8 cellular contexts compared by ENCODE assay signal in genomic region chr4:51906167-51906647, GRCh38.
DNase-seq lines count a peak whose midpoint lies in the region; ATAC-seq and TF ChIP-seq lines count a peak whose summit lies in the region.

No MANE protein-coding gene starts in this region.

- H3K27me3 Mint-ChIP-seq in activated CD4-positive, alpha-beta T cell treated with anti-CD3 and anti-CD28 coated beads, Interleukin-2, amount 10 ng/mL, durations not matched to agents 24 days and 14 days: no peaks in the 10 kb centered on the region
- H3K27me3 Mint-ChIP-seq in neural progenitor cell (ENCODE audit: insufficient read depth, low read depth): no peaks in the 10 kb centered on the region

- H3K36me3 ChIP-seq in neural progenitor cell: peaks cover 39% of the 10 kb centered on the region
- H3K36me3 ChIP-seq in esophagus squamous epithelium: peaks cover 0 to 72% (median 2%) of the 10 kb centered on the region in 3 donors

- no peak for DNase-seq in activated CD4-positive, alpha-beta T cell treated with anti-CD3 and anti-CD28 coated beads, Interleukin-2, amount 10 ng/mL, durations not matched to agents 24 days and 14 days
- DNase-seq in activated CD4-positive, alpha-beta T cell treated with anti-CD3 and anti-CD28 coated beads, Interleukin-2, amount 50 U/mL, for 48 hours: no peak
- peak; percentile 73 for DNase-seq in SIG-M5 (lab: John Stamatoyannopoulos, UW)
- DNase-seq in neural progenitor cell (ENCODE audit: low spot score): no peak
- DNase-seq in UCSD-AML1 (lab: John Stamatoyannopoulos, UW; ENCODE audit: unreplicated experiment): no peak
- DNase-seq in HEK293T (ENCODE audit: extremely low spot score): no peak
- no peak for DNase-seq in esophagus squamous epithelium (lab: John Stamatoyannopoulos, UW)

- no peak overlapping the region for H2AFZ ChIP-seq in neural progenitor cell (replicated peaks)

- H3K4me1 ChIP-seq in neural progenitor cell: no peaks in the 10 kb centered on the region
- H3K4me1 ChIP-seq in esophagus squamous epithelium: peaks cover 0 to 13% (median 6%) of the 10 kb centered on the region in 3 donors

- no peaks in the 10 kb centered on the region for H3K9me3 Mint-ChIP-seq in activated CD4-positive, alpha-beta T cell treated with anti-CD3 and anti-CD28 coated beads, Interleukin-2, amount 10 ng/mL, durations not matched to agents 24 days and 14 days
- H3K9me3 Mint-ChIP-seq in neural progenitor cell: no peaks in the 10 kb centered on the region

- peak overlapping the region; percentile 19 for H3K27ac Mint-ChIP-seq in activated CD4-positive, alpha-beta T cell treated with anti-CD3 and anti-CD28 coated beads, Interleukin-2, amount 10 ng/mL, durations not matched to agents 24 days and 14 days
- no peak overlapping the region for H3K27ac Mint-ChIP-seq in neural progenitor cell

- peaks cover 36% of the 10 kb centered on the region for H3K36me3 Mint-ChIP-seq in activated CD4-positive, alpha-beta T cell treated with anti-CD3 and anti-CD28 coated beads, Interleukin-2, amount 10 ng/mL, durations not matched to agents 24 days and 14 days (ENCODE audit: low read depth)
- H3K36me3 Mint-ChIP-seq in neural progenitor cell: peaks cover 59% of the 10 kb centered on the region

- TF ChIP-seq CTCF in neural progenitor cell (IDR thresholded peaks at IDR 0.05) (no peak), esophagus squamous epithelium (IDR thresholded peaks at IDR 0.05) (no peak)

- TF ChIP-seq POLR2A in esophagus squamous epithelium (IDR thresholded peaks at IDR 0.05): no peak

- no peak overlapping the region for H3K4me2 ChIP-seq in neural progenitor cell

- no peak overlapping the region for H3K4me3 Mint-ChIP-seq in activated CD4-positive, alpha-beta T cell treated with anti-CD3 and anti-CD28 coated beads, Interleukin-2, amount 10 ng/mL, durations not matched to agents 24 days and 14 days
- H3K4me3 Mint-ChIP-seq in neural progenitor cell: no peak overlapping the region

- POLR2A ChIA-PET in HEK293T (lab: Yijun Ruan, JAX): no interaction called here

- H3K9me3 ChIP-seq in neural progenitor cell (ENCODE audit: low read depth) (no peaks in the 10 kb centered on the region), esophagus squamous epithelium (no peaks in the 10 kb centered on the region)

- CTCF ChIA-PET in HEK293T (lab: Yijun Ruan, JAX): no interaction called here

- peaks cover 7% of the 10 kb centered on the region for H3K4me1 Mint-ChIP-seq in activated CD4-positive, alpha-beta T cell treated with anti-CD3 and anti-CD28 coated beads, Interleukin-2, amount 10 ng/mL, durations not matched to agents 24 days and 14 days
- no peaks in the 10 kb centered on the region for H3K4me1 Mint-ChIP-seq in neural progenitor cell

- intact Hi-C loops in activated CD4-positive, alpha-beta T cell treated with anti-CD3 and anti-CD28 coated beads, Interleukin-2, amount 10 ng/mL, durations not matched to agents 24 days and 14 days (cut with micrococcal nuclease): no loop called here
- intact Hi-C loops in esophagus squamous epithelium (cut with DNase I): no loop called here

- no peak overlapping the region for H3K9ac ChIP-seq in neural progenitor cell

- ATAC-seq in HG02884 (IDR thresholded peaks at IDR 0.05; ENCODE audit: unreplicated experiment): peak; percentile 99

- peaks cover 10% of the 10 kb centered on the region for H3F3A ChIP-seq in neural progenitor cell (ENCODE audit: low read depth)

- no peaks in the 10 kb centered on the region for H4K20me1 ChIP-seq in neural progenitor cell (ENCODE audit: low read depth)

- WGBS in esophagus squamous epithelium, 2 donors: 37 to 39% methylated on average over 4 to 5 of the region's 5 CpGs

- H3K27ac ChIP-seq in neural progenitor cell (peak overlapping the region; percentile 73), esophagus squamous epithelium (peak overlapping the region in 1 of 4 donors; percentile 29)

- H3K27me3 ChIP-seq in neural progenitor cell: no peaks in the 10 kb centered on the region
- no peaks in the 10 kb centered on the region for H3K27me3 ChIP-seq in esophagus squamous epithelium

- peaks cover 72% of the 10 kb centered on the region for H3K79me2 ChIP-seq in neural progenitor cell (ENCODE audit: low read depth)

- H3K4me3 ChIP-seq in neural progenitor cell (no peak overlapping the region), esophagus squamous epithelium (no peak overlapping the region)

TF ChIP-seq in HEK293T, 16 proteins besides CTCF, POLR2A, EP300 and RAD21:
- TF ChIP-seq SP1 (IDR thresholded peaks at IDR 0.05) (no peak), PKNOX1 (IDR thresholded peaks at IDR 0.05) (no peak), LEF1 (IDR thresholded peaks at IDR 0.05; ENCODE audit: borderline replicate concordance) (no peak), NFRKB (IDR thresholded peaks at IDR 0.05) (no peak), FOXK2 (IDR thresholded peaks at IDR 0.05) (no peak), ELF4 (IDR thresholded peaks at IDR 0.05) (no peak), BHLHE40 (IDR thresholded peaks at IDR 0.05; ENCODE audit: borderline replicate concordance) (no peak), FOXM1 (IDR thresholded peaks at IDR 0.05; ENCODE audit: borderline replicate concordance) (no peak), SUZ12 (IDR thresholded peaks at IDR 0.05) (no peak), HDGF (IDR thresholded peaks at IDR 0.05; ENCODE audit: borderline replicate concordance) (no peak), CTBP1 (IDR thresholded peaks at IDR 0.05; ENCODE audit: borderline replicate concordance) (no peak), TARDBP (IDR thresholded peaks at IDR 0.05) (no peak), ARNT (IDR thresholded peaks at IDR 0.05) (no peak)
TF ChIP-seq in HEK293T: peak in this region for 0.
